ENCODE assay signal across 19 cellular contexts in the genomic region with DNA sequence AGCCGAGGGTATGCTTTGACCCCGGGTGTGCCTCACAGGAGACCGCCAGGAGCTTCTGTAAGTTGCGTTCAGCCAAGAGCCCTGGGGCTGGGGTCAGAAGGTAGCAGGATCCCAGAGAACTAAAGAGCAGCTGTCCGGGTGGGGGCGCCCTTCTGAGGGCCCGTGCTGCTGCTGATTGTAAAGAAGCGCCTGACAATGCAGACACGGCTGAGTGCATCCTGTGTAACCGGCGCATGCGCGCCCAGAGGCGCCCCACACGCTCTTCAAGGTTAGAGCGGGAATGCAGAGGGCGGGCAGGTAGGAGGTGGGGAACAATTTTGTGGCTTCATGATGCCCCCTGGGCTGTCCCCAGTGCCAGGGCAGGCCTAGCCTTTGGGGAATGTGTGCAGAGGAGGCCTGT.
DNase-seq lines count a peak whose midpoint lies in the region; ATAC-seq, FAIRE-seq and TF ChIP-seq lines count a peak whose summit lies in the region.
"Had no signal": no experiment of that assay in that cellular context is flagged by ENCODE, and none has a peak within 500 bp of the region (broad histone marks: within the 10 kb centered on the region; RNA-seq: fewer than 3 reads in every experiment).

No MANE protein-coding gene starts in this region.

- intact Hi-C loops in HCT116 (cut with micrococcal nuclease) (no loop called here), K562 (cut with micrococcal nuclease) (no loop called here), esophagus muscularis mucosa (cut with DNase I) (no loop called here)

- no peaks in the 10 kb centered on the region for H3K9me1 ChIP-seq in K562 (ENCODE audit: control insufficient read depth, insufficient read depth, low read length)

- POLR2A ChIA-PET in HCT116 (lab: Charles Lee): no interaction called here
- POLR2A ChIA-PET in K562 (lab: Yijun Ruan, JAX): no interaction called here

- TF ChIP-seq CTCF in HCT116 (IDR thresholded peaks at IDR 0.05 in 2 of 3, conservative IDR thresholded peaks at IDR 0.05 in 1 of 3; ENCODE audit: borderline replicate concordance in 1 of 3, insufficient read depth in 1 of 3, low read depth in 2 of 3, low read length in 2 of 3): peak; percentile 30 to 61 (median 57); a peak in 5 of 6 replicates
- TF ChIP-seq CTCF in K562 (IDR thresholded peaks at IDR 0.05 in 2 of 3, conservative IDR thresholded peaks at IDR 0.05 in 1 of 3; ENCODE audit: insufficient read depth in 2 of 3, low read depth in 1 of 3, low read length in 3 of 3): peak; percentile 47 to 51 (median 50); a peak in 5 of 6 replicates
- TF ChIP-seq CTCF in retinal pigment epithelial cell (conservative IDR thresholded peaks at IDR 0.05; ENCODE audit: low read depth, low read length): peak; percentile 9
- TF ChIP-seq CTCF in esophagus muscularis mucosa (IDR thresholded peaks at IDR 0.05): no peak

- no peaks in the 10 kb centered on the region for H3K27me3 ChIP-seq in HCT116 (ENCODE audit: insufficient read depth, low read length)
- peaks cover 0 to 5% of the 10 kb centered on the region in 2 experiments; a peak in 1 of 5 replicates for H3K27me3 ChIP-seq in K562 (ENCODE audit: control insufficient read depth in 2 of 2, insufficient read depth in 2 of 2, low read length in 2 of 2)
- H3K27me3 ChIP-seq in iPS-15b (ENCODE audit: control insufficient read depth, insufficient read depth, low read length): peaks cover 8% of the 10 kb centered on the region
- H3K27me3 ChIP-seq in esophagus muscularis mucosa: peaks cover 0 to 9% (median 0%) of the 10 kb centered on the region in 4 donors
- H3K27me3 ChIP-seq: BLaER1 treated with 17β-estradiol and CSF1 and Interleukin-3, amounts not matched to agents 10 nM and 100 nM; body of pancreas had no signal

- H3K4me3 ChIP-seq in HCT116 (replicated peaks in 1 of 2; ENCODE audit: low read depth in 1 of 2, low read length in 2 of 2) (no peak overlapping the region), K562 (no peak overlapping the region), iPS-15b (ENCODE audit: low read depth, low read length) (peak overlapping the region; percentile 38), retinal pigment epithelial cell (ENCODE audit: low read length) (no peak overlapping the region), esophagus muscularis mucosa (no peak overlapping the region)
- H3K4me3 ChIP-seq: BLaER1 treated with 17β-estradiol and CSF1 and Interleukin-3, amounts not matched to agents 10 nM and 100 nM; body of pancreas; right lobe of liver had no signal

- 2% methylated on average over 16 of the region's 17 CpGs for whole genome bisulfite sequencing in K562 (ENCODE audit: insufficient coverage, low coverage, missing lambda C conversion rate)
- 56% methylated on average over 5 of the region's 17 CpGs for WGBS in esophagus muscularis mucosa

- no peaks in the 10 kb centered on the region for H3K4me1 Mint-ChIP-seq in activated T-cell treated with anti-CD3 and anti-CD28 coated beads, Interleukin-2, amount 50 U/mL, for 72 hours (ENCODE audit: low read depth)
- H3K4me1 Mint-ChIP-seq: nephron had no signal

- H3K4me3 Mint-ChIP-seq in activated T-cell treated with anti-CD3 and anti-CD28 coated beads, Interleukin-2, amount 50 U/mL, for 72 hours: no peak overlapping the region
- H3K4me3 Mint-ChIP-seq: nephron had no signal

- BruUV-seq in HCT116 (replicated peaks; lab: Mats Ljungman, UMichigan): no TSS peak
- BruUV-seq in K562 (replicated peaks; lab: Mats Ljungman, UMichigan): no TSS peak

- H3K27me3 Mint-ChIP-seq in activated T-cell treated with anti-CD3 and anti-CD28 coated beads, Interleukin-2, amount 50 U/mL, for 72 hours (ENCODE audit: low read depth): no peaks in the 10 kb centered on the region

- H3K9me3 Mint-ChIP-seq in activated T-cell treated with anti-CD3 and anti-CD28 coated beads, Interleukin-2, amount 50 U/mL, for 72 hours: peaks cover 0 to 1% of the 10 kb centered on the region in 2 donors

- H3K27ac Mint-ChIP-seq in activated T-cell treated with anti-CD3 and anti-CD28 coated beads, Interleukin-2, amount 50 U/mL, for 72 hours: no peak overlapping the region
- H3K27ac Mint-ChIP-seq: nephron had no signal

- CTCF ChIA-PET in HCT116 (lab: Charles Lee) (interaction anchor here (1.4 kb wide), 1 partner anchor 19 kb away, joined by 5 read pairs; no protein-coding TSS in a partner anchor), K562 (lab: Yijun Ruan, JAX; ENCODE audit: low intra/inter-chr PET ratio) (no interaction called here)

- H3K4me2 ChIP-seq in HCT116 (ENCODE audit: low read length) (no peak overlapping the region), K562 (ENCODE audit: insufficient read depth, low read length) (no peak overlapping the region)
- H3K4me2 ChIP-seq: BLaER1 treated with 17β-estradiol and CSF1 and Interleukin-3, amounts not matched to agents 10 nM and 100 nM had no signal

- TF ChIP-seq EP300 in K562 (IDR thresholded peaks at IDR 0.05; ENCODE audit: low read length) (no peak), esophagus muscularis mucosa (IDR thresholded peaks at IDR 0.05) (no peak)

- H3K9me2 ChIP-seq in HCT116 (ENCODE audit: insufficient read depth): no peaks in the 10 kb centered on the region

- H3K36me3 ChIP-seq in HCT116 (ENCODE audit: control insufficient read depth in 1 of 2, insufficient read depth in 2 of 2, low read length in 2 of 2): no peaks in the 10 kb centered on the region
- H3K36me3 ChIP-seq in K562 (ENCODE audit: control insufficient read depth, insufficient read depth, low read length): no peaks in the 10 kb centered on the region
- no peaks in the 10 kb centered on the region for H3K36me3 ChIP-seq in iPS-15b (ENCODE audit: control insufficient read depth, insufficient read depth, low read length)
- no peaks in the 10 kb centered on the region for H3K36me3 ChIP-seq in esophagus muscularis mucosa
- H3K36me3 ChIP-seq: BLaER1 treated with 17β-estradiol and CSF1 and Interleukin-3, amounts not matched to agents 10 nM and 100 nM; right lobe of liver had no signal

- H3K9me3 ChIP-seq in HCT116 (ENCODE audit: control insufficient read depth in 1 of 2, insufficient read depth in 1 of 2, low read depth in 1 of 2, low read length in 2 of 2) (no peaks in the 10 kb centered on the region), K562 (replicated peaks; ENCODE audit: control insufficient read depth, insufficient read depth, low read depth, low read length) (no peaks in the 10 kb centered on the region), iPS-15b (ENCODE audit: control insufficient read depth, insufficient read depth, low read length) (no peaks in the 10 kb centered on the region), esophagus muscularis mucosa (peaks cover 0 to under 1% (median 0%) of the 10 kb centered on the region in 4 donors)
- H3K9me3 ChIP-seq: body of pancreas, right lobe of liver had no signal

- H3K9ac ChIP-seq in HCT116 (ENCODE audit: low read length) (no peak overlapping the region), K562 (ENCODE audit: insufficient read depth in 1 of 2, low read depth in 2 of 2, low read length in 2 of 2) (no peak overlapping the region), iPS-15b (ENCODE audit: low read depth, low read length) (no peak overlapping the region)
- H3K9ac ChIP-seq: BLaER1 treated with 17β-estradiol and CSF1 and Interleukin-3, amounts not matched to agents 10 nM and 100 nM had no signal

- H3K4me1 ChIP-seq in HCT116 (ENCODE audit: control insufficient read depth in 1 of 2, insufficient read depth in 2 of 2, low read length in 2 of 2) (no peaks in the 10 kb centered on the region), K562 (replicated peaks in 1 of 2; ENCODE audit: control insufficient read depth in 2 of 2, insufficient read depth in 2 of 2, low read length in 2 of 2) (peaks cover 0 to 4% of the 10 kb centered on the region in 2 experiments; a peak in 1 of 5 replicates), iPS-15b (ENCODE audit: control insufficient read depth, insufficient read depth, low read length) (no peaks in the 10 kb centered on the region), esophagus muscularis mucosa (no peaks in the 10 kb centered on the region)
- H3K4me1 ChIP-seq: body of pancreas, right lobe of liver had no signal

- DNase-seq in HCT116 (ENCODE audit: low read depth, low spot score) (peak; percentile 34), K562 (ENCODE audit: extremely low read depth in 1 of 4, low spot score in 3 of 4) (peak; percentile 7 to 53 (median 29)), retinal pigment epithelial cell (ENCODE audit: low read depth) (no peak), NCI-H2196 treated with DMSO at 0.1 percent for 48 hours (lab: John Stamatoyannopoulos, UW; ENCODE audit: unreplicated experiment) (no peak), T-helper 2 cell (no peak), esophagus muscularis mucosa (ENCODE audit: extremely low spot score) (no peak)
- no peak for DNase-seq in activated T-cell treated with anti-CD3 and anti-CD28 coated beads, Interleukin-2, amount 50 U/mL, for 72 hours
- DNase-seq: activated naive CD4-positive, alpha-beta T cell treated with Interleukin-2 at 50 U/mL for 16 hours; body of pancreas; hypothalamus; mammary epithelial cell; MM.1S; NCI-H187 treated with DMSO at 0.1 percent for 48 hours; right lobe of liver; stimulated activated CD4-positive, alpha-beta T cell treated with anti-CD3 and anti-CD28 coated beads, Interleukin-2, amount 100 ng/mL, for 48 hours had no signal

- no peaks in the 10 kb centered on the region for H4K20me1 ChIP-seq in HCT116 (ENCODE audit: insufficient read depth)
- no peaks in the 10 kb centered on the region for H4K20me1 ChIP-seq in K562 (replicated peaks; ENCODE audit: control insufficient read depth, insufficient read depth, low read length)
- H4K20me1 ChIP-seq: BLaER1 treated with 17β-estradiol and CSF1 and Interleukin-3, amounts not matched to agents 10 nM and 100 nM had no signal

- H3K27ac ChIP-seq in HCT116 (ENCODE audit: low read depth, low read length): no peak overlapping the region
- H3K27ac ChIP-seq in K562 (ENCODE audit: extremely low read depth, low read depth, low read length): no peak overlapping the region
- H3K27ac ChIP-seq in esophagus muscularis mucosa (replicated peaks in 1 of 4): no peak overlapping the region
- H3K27ac ChIP-seq: BLaER1 treated with 17β-estradiol and CSF1 and Interleukin-3, amounts not matched to agents 10 nM and 100 nM; body of pancreas; right lobe of liver had no signal

- no peaks in the 10 kb centered on the region for H3K79me2 ChIP-seq in HCT116 (ENCODE audit: insufficient read depth, low read length)
- H3K79me2 ChIP-seq in K562 (ENCODE audit: control insufficient read depth, insufficient read depth, low read length): no peaks in the 10 kb centered on the region

- in situ Hi-C loops in K562 (cut with MboI): no loop called here

- H2AFZ ChIP-seq in HCT116 (ENCODE audit: low read depth, low read length, poor library complexity, severe bottlenecking) (no peak overlapping the region), K562 (ENCODE audit: low read depth, low read length) (no peak overlapping the region)

- H3K36me3 Mint-ChIP-seq in activated T-cell treated with anti-CD3 and anti-CD28 coated beads, Interleukin-2, amount 50 U/mL, for 72 hours (ENCODE audit: insufficient read depth in 2 of 2): no peaks in the 10 kb centered on the region

- TF ChIP-seq POLR2A in HCT116 (IDR thresholded peaks at IDR 0.05; ENCODE audit: borderline replicate concordance, extremely low read depth, insufficient read depth, insufficient read length) (no peak), K562 (conservative IDR thresholded peaks at IDR 0.05) (no peak), esophagus muscularis mucosa (IDR thresholded peaks at IDR 0.05; ENCODE audit: low read depth) (no peak)

- TF ChIP-seq RAD21 in HCT116 (IDR thresholded peaks at IDR 0.05; ENCODE audit: low read depth): peak; percentile 44
- peak in 1 of 2 experiments; percentile 20; a peak in 1 of 4 replicates for TF ChIP-seq RAD21 in K562 (CRISPR knock-in tag; conservative IDR thresholded peaks at IDR 0.05 in 1 of 2, IDR thresholded peaks at IDR 0.05 in 1 of 2)

- no peak for FAIRE-seq in K562 (lab: Jason Lieb, UNC)
- FAIRE-seq: H54 had no signal

- ATAC-seq in HCT116 (peak; percentile 91), K562 (peak; percentile 96)
- no peak for ATAC-seq in activated T-cell treated with anti-CD3 and anti-CD28 coated beads, Interleukin-2, amount 50 U/mL, for 72 hours (replicated peaks in 1 of 2)
- ATAC-seq: body of pancreas had no signal

- RAD21 ChIA-PET in HCT116 (lab: Charles Lee; ENCODE audit: low non-redundant PET in 1 of 2, low total read pairs in 2 of 2, uncharacterized antibody in 2 of 2, unreplicated experiment in 2 of 2): no interaction called here

Comparison
In these comparisons a context has a peak if more than half of its experiments do, and no peak if none do; other contexts are left out.
1. ATAC-seq: peak in HCT116 (single experiment) and K562 (single experiment); none in activated T-cell treated with anti-CD3 and anti-CD28 coated beads, Interleukin-2, amount 50 U/mL, for 72 hours (0 of 2).
2. DNase-seq: peak in HCT116 (single experiment) and K562 (4 of 4); none in retinal pigment epithelial cell (single experiment), NCI-H2196 treated with DMSO at 0.1 percent for 48 hours (single experiment), T-helper 2 cell (0 of 5), esophagus muscularis mucosa (single experiment) and activated T-cell treated with anti-CD3 and anti-CD28 coated beads, Interleukin-2, amount 50 U/mL, for 72 hours (0 of 2).
3. CTCF ChIP-seq: peak in HCT116 (3 of 3), K562 (3 of 3) and retinal pigment epithelial cell (single experiment); none in esophagus muscularis mucosa (0 of 3).